ENCODE assay signal across 13 cellular contexts in the genomic region with DNA sequence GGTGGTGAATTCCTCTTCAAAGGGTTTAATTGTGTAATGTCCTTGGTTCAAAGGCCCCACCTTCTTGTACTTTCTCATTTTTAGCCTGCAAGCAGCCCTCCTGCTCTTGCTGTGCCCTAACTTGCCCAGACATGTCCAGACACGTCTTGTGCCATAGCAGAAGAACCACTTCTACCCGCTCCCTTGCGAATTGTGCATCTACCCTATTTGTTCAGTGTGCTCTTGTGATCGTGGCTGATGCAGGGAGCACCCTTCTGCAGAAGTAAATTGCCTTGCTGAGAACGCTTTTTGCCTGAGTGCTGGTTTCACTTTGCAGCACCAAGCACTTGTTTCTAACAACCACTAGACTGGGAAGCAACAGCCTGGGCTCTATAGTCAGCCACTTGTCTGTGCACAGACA.
A peak's percentile ranks its signal among the peaks of the same experiment; 100 is the strongest.
DNase-seq lines count a peak whose midpoint lies in the region; ATAC-seq and TF ChIP-seq lines count a peak whose summit lies in the region.
"Had no signal": no experiment of that assay in that cellular context is flagged by ENCODE, and none has a peak within 500 bp of the region (broad histone marks: within the 10 kb centered on the region; RNA-seq: fewer than 3 reads in every experiment).

No MANE protein-coding gene starts in this region.

- intact Hi-C loops in right cardiac atrium (cut with DNase I): no loop called here

- ATAC-seq in right cardiac atrium: no peak

- H2AFZ ChIP-seq in H9 (ENCODE audit: low read length): no peak overlapping the region

- H3K4ac ChIP-seq in H9 (ENCODE audit: low read depth, low read length): no peak overlapping the region

- H3K4me2 ChIP-seq in H9 (ENCODE audit: insufficient read depth, insufficient read length, low read length): no peak overlapping the region
- H3K4me2 ChIP-seq: BLaER1 had no signal

- WGBS in H9 (ENCODE audit: extremely low coverage, insufficient read length, low lambda C conversion rate): no CpG with 5 or more reads among the region's 5 CpGs
- 95% methylated on average over 5 of the region's 5 CpGs for WGBS in right cardiac atrium

- H3K27me3 Mint-ChIP-seq in H9 (ENCODE audit: low read depth): no peaks in the 10 kb centered on the region
- H3K27me3 Mint-ChIP-seq: dendritic cell treated with granulocyte-macrophage colony-stimulating factor and Interleukin-4, amounts not matched to agents 40 ng/mL and 50 ng/mL, for 4 days had no signal

- no peak overlapping the region for H3K18ac ChIP-seq in H9 (ENCODE audit: insufficient read length, low read depth, low read length)

- H3K56ac ChIP-seq in H9 (ENCODE audit: insufficient read length, low read depth, low read length): no peak overlapping the region

- no peak overlapping the region for H2AK5ac ChIP-seq in H9 (ENCODE audit: insufficient read length, low read length)

- peaks cover 12 to 28% (median 22%) of the 10 kb centered on the region in 3 experiments for H3K36me3 Mint-ChIP-seq in H9 (ENCODE audit: insufficient read depth in 1 of 3, low read depth in 3 of 3)

- H3K4me1 Mint-ChIP-seq in H9: peaks cover 3 to 4% of the 10 kb centered on the region in 2 experiments; a peak in 1 of 4 replicates

- H4K8ac ChIP-seq in H9 (replicated peaks; ENCODE audit: insufficient read length, low read depth, low read length): no peak overlapping the region

- H3K14ac ChIP-seq in H9 (ENCODE audit: insufficient read depth, low read length): no peak overlapping the region

- DNase-seq in AG10803 (ENCODE audit: low read depth): peak; percentile 15
- DNase-seq in H9: peak; percentile 69
- no peak for DNase-seq in WERI-Rb-1
- DNase-seq in fibroblast of gingiva (ENCODE audit: low read depth): peak; percentile 13
- DNase-seq in CD1c-positive myeloid dendritic cell (ENCODE audit: extremely low spot score): no peak
- no peak for DNase-seq in activated CD8-positive, alpha-beta memory T cell treated with anti-CD3 and anti-CD28 coated beads, Interleukin-2, amount 50 U/mL, for 48 hours
- DNase-seq in pons (ENCODE audit: low spot score): no peak
- DNase-seq in right cardiac atrium: no peak
- DNase-seq: amniotic stem cell; EL; stimulated activated naive CD4-positive, alpha-beta T cell treated with Interleukin-2 at 50 U/mL for 16 hours had no signal

- H2BK5ac ChIP-seq in H9 (ENCODE audit: insufficient read length, low read length): no peak overlapping the region

- H4K91ac ChIP-seq in H9 (ENCODE audit: insufficient read length, low read depth, low read length): no peak overlapping the region

- no peaks in the 10 kb centered on the region for H3K23me2 ChIP-seq in H9 (ENCODE audit: insufficient read length, low read depth, low read length, poor library complexity, severe bottlenecking)

- no peak overlapping the region for H2BK15ac ChIP-seq in H9 (ENCODE audit: low read depth, low read length)

- H4K5ac ChIP-seq in H9 (ENCODE audit: insufficient read length, low read depth, low read length): no peak overlapping the region

- H4K20me1 ChIP-seq in H9 (ENCODE audit: control insufficient read depth, insufficient read depth, insufficient read length): no peaks in the 10 kb centered on the region
- H4K20me1 ChIP-seq: BLaER1 had no signal

- H3K36me3 ChIP-seq in WERI-Rb-1: no peaks in the 10 kb centered on the region

- H2BK12ac ChIP-seq in H9 (ENCODE audit: insufficient read length, low read depth, low read length): no peak overlapping the region

- H2BK20ac ChIP-seq in H9 (ENCODE audit: low read depth, low read length, poor library complexity, severe bottlenecking): no peak overlapping the region

- H3K79me2 ChIP-seq in H9 (ENCODE audit: insufficient read depth, low read length): no peaks in the 10 kb centered on the region

- no peak overlapping the region for H3K4me3 Mint-ChIP-seq in H9
- H3K4me3 Mint-ChIP-seq: dendritic cell treated with granulocyte-macrophage colony-stimulating factor and Interleukin-4, amounts not matched to agents 40 ng/mL and 50 ng/mL, for 4 days had no signal

- peak overlapping the region in 2 of 3 experiments; percentile 26 to 88; a peak in 3 of 7 replicates for H3K27ac Mint-ChIP-seq in H9
- H3K27ac Mint-ChIP-seq: dendritic cell treated with granulocyte-macrophage colony-stimulating factor and Interleukin-4, amounts not matched to agents 40 ng/mL and 50 ng/mL, for 4 days had no signal

- H3K4me1 ChIP-seq in H9 (ENCODE audit: insufficient read depth, low read length) (no peaks in the 10 kb centered on the region; the same call in 1 of the 2 replicates), right cardiac atrium (ENCODE audit: control insufficient read depth, insufficient read depth, low read length) (no peaks in the 10 kb centered on the region)
- H3K4me1 ChIP-seq: BLaER1 had no signal

- H3K27me3 ChIP-seq in H9 (ENCODE audit: insufficient read depth, low read length): no peaks in the 10 kb centered on the region
- no peaks in the 10 kb centered on the region for H3K27me3 ChIP-seq in WERI-Rb-1 (ENCODE audit: insufficient read depth, low read depth, severe bottlenecking)
- no peaks in the 10 kb centered on the region for H3K27me3 ChIP-seq in right cardiac atrium (ENCODE audit: control insufficient read depth, insufficient read depth)
- H3K27me3 ChIP-seq: BLaER1 had no signal

- H3K9me3 ChIP-seq in H9 (ENCODE audit: control insufficient read depth, low read depth, low read length): no peaks in the 10 kb centered on the region
- H3K9me3 ChIP-seq in WERI-Rb-1 (ENCODE audit: severe bottlenecking): peaks cover 6% of the 10 kb centered on the region
- peaks cover 4% of the 10 kb centered on the region for H3K9me3 ChIP-seq in right cardiac atrium (ENCODE audit: control insufficient read depth, low read length)

- H3K79me1 ChIP-seq in H9 (ENCODE audit: insufficient read depth, low read depth, low read length, poor library complexity, severe bottlenecking): no peaks in the 10 kb centered on the region

- H3K9ac ChIP-seq in H9 (ENCODE audit: extremely low read depth, insufficient read length, low read length): no peak overlapping the region
- H3K9ac ChIP-seq: BLaER1 had no signal

- H3K27ac ChIP-seq in H9 (ENCODE audit: insufficient read length, low read depth, low read length): no peak overlapping the region
- 0 out of 2 replicates have a peak overlapping the region, but pooled peaks have one; percentile 1 for H3K27ac ChIP-seq in WERI-Rb-1
- H3K27ac ChIP-seq in right cardiac atrium (ENCODE audit: low read length): no peak overlapping the region
- H3K27ac ChIP-seq: BLaER1 had no signal

- TF ChIP-seq CTCF in AG10803 (conservative IDR thresholded peaks at IDR 0.05; ENCODE audit: low read length): no peak
- TF ChIP-seq CTCF in H9 (conservative IDR thresholded peaks at IDR 0.05): no peak
- no peak for TF ChIP-seq CTCF in WERI-Rb-1 (IDR thresholded peaks at IDR 0.05; ENCODE audit: low read depth, low read length)

- H2BK120ac ChIP-seq in H9 (ENCODE audit: low read depth, low read length, poor library complexity, severe bottlenecking): no peak overlapping the region

- no peak overlapping the region for H3K23ac ChIP-seq in H9 (ENCODE audit: insufficient read length, low read depth, low read length)

- H3K4me3 ChIP-seq in AG10803 (ENCODE audit: low read length) (no peak overlapping the region), WERI-Rb-1 (ENCODE audit: low read depth, low read length) (no peak overlapping the region), right cardiac atrium (ENCODE audit: low read length) (no peak overlapping the region)
- H3K4me3 ChIP-seq: BLaER1 had no signal

- H3T11ph ChIP-seq in H9 (ENCODE audit: low read length): no peak overlapping the region

- peaks cover 19 to 22% of the 10 kb centered on the region in 2 experiments for H3K9me3 Mint-ChIP-seq in H9

Comparison
In these comparisons a context has a peak if more than half of its experiments do, and no peak if none do; other contexts are left out.
1. DNase-seq: peak in AG10803 (single experiment), H9 (single experiment) and fibroblast of gingiva (single experiment); none in WERI-Rb-1 (single experiment), CD1c-positive myeloid dendritic cell (single experiment), activated CD8-positive, alpha-beta memory T cell treated with anti-CD3 and anti-CD28 coated beads, Interleukin-2, amount 50 U/mL, for 48 hours (single experiment), pons (single experiment) and right cardiac atrium (0 of 3).